1 cellular context compared by ENCODE assay signal in genomic region chr9:124272118-124272517, GRCh38.
TF ChIP-seq lines count a peak whose summit lies in the region.

No MANE protein-coding gene starts in this region.

TF ChIP-seq in GM23338, 12 proteins besides CTCF, POLR2A, EP300 and RAD21 (continued from another document):
- TF ChIP-seq ZNF462 (CRISPR knock-in tag; IDR thresholded peaks at IDR 0.05) (no peak), REST (IDR thresholded peaks at IDR 0.05; ENCODE audit: unreplicated experiment) (no peak), CREB1 (CRISPR knock-in tag; IDR thresholded peaks at IDR 0.05; ENCODE audit: low read depth) (no peak), EZH2phosphoT487 (IDR thresholded peaks at IDR 0.05; ENCODE audit: unreplicated experiment) (no peak)
